Comparison of ENCODE assay signal across 8 cellular contexts in genomic region chr14:50232276-50232642, GRCh38. TPM values are rescaled to one million over a fixed set of nuclear protein-coding genes. Genes with fewer than 3 reads are reported as not detected.
DNase-seq lines count a peak whose midpoint lies in the region; ATAC-seq and TF ChIP-seq lines count a peak whose summit lies in the region.

No MANE protein-coding gene starts in this region.

- DNase-seq in DND-41 = no peak
- peak; percentile 56 for DNase-seq in SHP77 treated with DMSO at 0.1 percent for 48 hours (lab: John Stamatoyannopoulos, UW)
- DNase-seq in fibroblast of lung (ENCODE audit: low read depth in 2 of 2) = no peak
- DNase-seq in NCI-H2171 (lab: John Stamatoyannopoulos, UW) = no peak
- DNase-seq in pons (ENCODE audit: low spot score) = no peak
- no peak for DNase-seq in UCSD-AML1 (lab: John Stamatoyannopoulos, UW; ENCODE audit: unreplicated experiment)
- DNase-seq in mucosa of descending colon = no peak

- H3K4me2 ChIP-seq in DND-41 (ENCODE audit: insufficient read depth, low read length) (peak overlapping the region; percentile 69), fibroblast of lung (ENCODE audit: extremely low read depth, insufficient read depth, low read length) (peak overlapping the region; percentile 91), parathyroid adenoma (ENCODE audit: low read length) (peak overlapping the region; percentile 93)

- peak overlapping the region; percentile 69 for H3K9ac ChIP-seq in DND-41 (ENCODE audit: low read depth, low read length)
- peak overlapping the region; percentile 84 for H3K9ac ChIP-seq in fibroblast of lung (ENCODE audit: insufficient read depth, low read length)
- H3K9ac ChIP-seq in parathyroid adenoma = no peak overlapping the region

- H2AFZ ChIP-seq in DND-41 (ENCODE audit: low read depth, low read length) (peak overlapping the region; percentile 92), fibroblast of lung (ENCODE audit: low read length) (peak overlapping the region; percentile 97), parathyroid adenoma (peak overlapping the region; percentile 100)

- H3K27ac ChIP-seq in DND-41 (ENCODE audit: low read length) = peak overlapping the region; percentile 67
- peak overlapping the region; percentile 87 for H3K27ac ChIP-seq in fibroblast of lung (ENCODE audit: insufficient read depth, low read length)
- H3K27ac ChIP-seq in parathyroid adenoma = peak overlapping the region; percentile 92

- H3K4me3 ChIP-seq in DND-41 (ENCODE audit: low read depth in 1 of 2, low read length in 2 of 2) (peak overlapping the region; percentile 37 to 75; a peak in 3 of 4 replicates), fibroblast of lung (replicated peaks in 1 of 4; ENCODE audit: control extremely low read depth in 1 of 4, insufficient read depth in 1 of 4, low read depth in 3 of 4, low read length in 4 of 4) (peak overlapping the region; percentile 67 to 85 (median 78)), parathyroid adenoma (ENCODE audit: low read depth, low read length) (peak overlapping the region; percentile 76), mucosa of descending colon (no peak overlapping the region)

- H3K79me2 ChIP-seq in DND-41 (ENCODE audit: insufficient read depth, low read length) = peaks cover 39% of the 10 kb centered on the region
- H3K79me2 ChIP-seq in fibroblast of lung (ENCODE audit: control insufficient read depth, insufficient read depth, low read length) = peaks cover 34% of the 10 kb centered on the region
- peaks cover 28% of the 10 kb centered on the region for H3K79me2 ChIP-seq in parathyroid adenoma

- TF ChIP-seq CTCF in DND-41 (IDR thresholded peaks at IDR 0.05; ENCODE audit: borderline replicate concordance, extremely low read depth, low read length, poor library complexity, severe bottlenecking) (no peak), fibroblast of lung (conservative IDR thresholded peaks at IDR 0.05 in 1 of 2, IDR thresholded peaks at IDR 0.05 in 1 of 2; ENCODE audit: low read depth in 1 of 2, low read length in 2 of 2) (no peak), parathyroid adenoma (IDR thresholded peaks at IDR 0.05) (no peak), mucosa of descending colon (IDR thresholded peaks at IDR 0.05) (no peak)

- intact Hi-C loops in mucosa of descending colon (cut with DNase I, micrococcal nuclease) = loop anchor here in 1 of 2 donors (10.0 kb wide), 1 partner anchor 367 kb away; no protein-coding TSS in a partner anchor

- no peaks in the 10 kb centered on the region for H3K27me3 ChIP-seq in DND-41 (ENCODE audit: insufficient read depth, low read length, poor library complexity)
- no peaks in the 10 kb centered on the region for H3K27me3 ChIP-seq in fibroblast of lung (ENCODE audit: control insufficient read depth, insufficient read depth, low read length)
- no peaks in the 10 kb centered on the region for H3K27me3 ChIP-seq in parathyroid adenoma (ENCODE audit: control insufficient read depth, insufficient read depth, low read length)

- H3K4me1 ChIP-seq in DND-41 (ENCODE audit: insufficient read depth, low read length) (peaks cover 30% of the 10 kb centered on the region), fibroblast of lung (ENCODE audit: control insufficient read depth, extremely low read depth, insufficient read depth, low read length) (peaks cover 2% of the 10 kb centered on the region), parathyroid adenoma (peaks cover 4% of the 10 kb centered on the region), mucosa of descending colon (ENCODE audit: low read depth) (peaks cover 21% of the 10 kb centered on the region)

- H4K20me1 ChIP-seq in DND-41 (ENCODE audit: insufficient read depth, low read length) = no peaks in the 10 kb centered on the region
- no peaks in the 10 kb centered on the region for H4K20me1 ChIP-seq in fibroblast of lung (ENCODE audit: control insufficient read depth, extremely low read depth, insufficient read depth, low read length)

- H3K36me3 ChIP-seq in DND-41 (ENCODE audit: insufficient read depth, low read length) = peaks cover 6% of the 10 kb centered on the region; the same call in 1 of the 2 replicates
- no peaks in the 10 kb centered on the region for H3K36me3 ChIP-seq in fibroblast of lung (ENCODE audit: control insufficient read depth, insufficient read depth, low read length)
- no peaks in the 10 kb centered on the region for H3K36me3 ChIP-seq in parathyroid adenoma (ENCODE audit: control insufficient read depth, insufficient read depth, low read length)
- no peaks in the 10 kb centered on the region for H3K36me3 ChIP-seq in mucosa of descending colon (ENCODE audit: low read depth)

- ATAC-seq in DND-41 (ENCODE audit: insufficient read depth, low read depth) = no peak; the same call in 2 of the 3 replicates
- ATAC-seq in mucosa of descending colon = no peak

- no peaks in the 10 kb centered on the region for H3K9me3 ChIP-seq in DND-41 (ENCODE audit: insufficient read depth, low read length, severe bottlenecking)
- H3K9me3 ChIP-seq in fibroblast of lung (ENCODE audit: control insufficient read depth, insufficient read depth, low read depth, low read length) = no peaks in the 10 kb centered on the region
- no peaks in the 10 kb centered on the region for H3K9me3 ChIP-seq in parathyroid adenoma (ENCODE audit: control insufficient read depth, low read length)
- no peaks in the 10 kb centered on the region for H3K9me3 ChIP-seq in mucosa of descending colon

RNA-seq across cellular contexts. Expression of gene SOS2, which starts 0.9 kb away (rescaled TPM):
- 19.5 and 23.8 TPM in 2 replicates for total RNA-seq in fibroblast of lung
- 11.9 and 16.1 TPM in 2 replicates for polyA plus RNA-seq in fibroblast of lung
- 8.0 and 10.4 TPM in 2 replicates for polyA plus RNA-seq in fibroblast of lung (2012)
- polyA minus RNA-seq in fibroblast of lung (ENCODE audit: low replicate concordance) = 4.9 and 7.4 TPM in 2 replicates
- total RNA-seq in mucosa of descending colon = 10 to 100 TPM; 38.0 to 60.2 (median 44.4) TPM
